In genomic region chrX:154398668-154399526, GRCh38 we compare ENCODE assay signal across 8 cellular contexts. TPM values are rescaled to one million over a fixed set of nuclear protein-coding genes. Genes with fewer than 3 reads are reported as not detected.
DNase-seq lines count a peak whose midpoint lies in the region; ATAC-seq, FAIRE-seq and TF ChIP-seq lines count a peak whose summit lies in the region.

No MANE protein-coding gene starts in this region.

- FAIRE-seq in keratinocyte (lab: Jason Lieb, UNC) = no peak

- peaks cover 13% of the 10 kb centered on the region for H3K79me2 ChIP-seq in keratinocyte (ENCODE audit: control insufficient read depth, insufficient read depth, low read length)

- H4K20me1 ChIP-seq in keratinocyte (ENCODE audit: control insufficient read depth, extremely low read depth, insufficient read depth, low read length) = no peaks in the 10 kb centered on the region

- H3K36me3 ChIP-seq in keratinocyte (ENCODE audit: control insufficient read depth in 2 of 2, extremely low read depth in 1 of 2, insufficient read depth in 2 of 2, low read length in 2 of 2) = peaks cover 4 to 18% of the 10 kb centered on the region in 2 experiments

- peak; percentile 77 for DNase-seq in Caki2 (ENCODE audit: low read depth)
- peak; percentile 66 for DNase-seq in NCI-H2171 treated with DMSO at 0.1 percent for 48 hours (lab: John Stamatoyannopoulos, UW)
- peak; percentile 75 for DNase-seq in central memory CD4-positive, alpha-beta T cell
- DNase-seq in keratinocyte (ENCODE audit: low read depth, low spot score) = no peak
- DNase-seq in stimulated activated CD4-positive, alpha-beta T cell treated with anti-CD3 and anti-CD28 coated beads, Interleukin-12 subunit alpha, Interleukin-12 subunit beta, amount 100 ng/mL, for 24 hours (ENCODE audit: low read depth in 2 of 2) = peak; percentile 50 to 65

- peak in 2 of 3 experiments; percentile 66 to 67 for TF ChIP-seq CTCF in keratinocyte (optimal IDR thresholded peaks at IDR 0.05 in 1 of 3, IDR thresholded peaks at IDR 0.05 in 1 of 3, conservative IDR thresholded peaks at IDR 0.05 in 1 of 3; ENCODE audit: extremely low read depth in 1 of 3, insufficient read depth in 2 of 3, low read length in 3 of 3)

- no peaks in the 10 kb centered on the region for H3K9me3 ChIP-seq in keratinocyte (ENCODE audit: control insufficient read depth, low read depth, low read length)

- peak overlapping the region; percentile 92 for H3K27ac ChIP-seq in keratinocyte (ENCODE audit: control insufficient read depth, insufficient read depth, low read length)

- dilution Hi-C loops in keratinocyte (cut with MboI; ENCODE audit: extremely low pct_ligation_motif_present, low sequenced_read_pairs) = no loop called here

- H3K9ac ChIP-seq in keratinocyte (ENCODE audit: control insufficient read depth, extremely low read depth, insufficient read depth, low read length) = peak overlapping the region; percentile 98

- peak overlapping the region; percentile 83 for H3K4me2 ChIP-seq in keratinocyte (ENCODE audit: control insufficient read depth, extremely low read depth, insufficient read depth, low read depth, low read length)

- no peaks in the 10 kb centered on the region for H3K9me1 ChIP-seq in keratinocyte (ENCODE audit: control insufficient read depth, extremely low read depth, insufficient read depth, low read length)

- no peaks in the 10 kb centered on the region for H3K27me3 ChIP-seq in keratinocyte (ENCODE audit: control insufficient read depth, extremely low read depth, insufficient read depth, low read length)

- ATAC-seq in HG02588 (IDR thresholded peaks at IDR 0.05; ENCODE audit: unreplicated experiment) (peak; percentile 26), HG02885 (IDR thresholded peaks at IDR 0.05; ENCODE audit: poor library complexity, unreplicated experiment) (no peak)
- ATAC-seq in activated CD4-positive, CD25-positive, alpha-beta regulatory T cell treated with anti-CD3 and anti-CD28 coated beads, Interleukin-2, amount 50 U/mL, for 24 hours = peak; percentile 18 to 26

- peaks cover 2% of the 10 kb centered on the region for H3K4me1 ChIP-seq in keratinocyte (ENCODE audit: control insufficient read depth, extremely low read depth, insufficient read depth, low read length)

- H3K4me3 ChIP-seq in keratinocyte (ENCODE audit: control insufficient read depth in 2 of 3, extremely low read depth in 1 of 3, insufficient read depth in 2 of 3, low read depth in 1 of 3, low read length in 3 of 3) = peak overlapping the region; percentile 60 to 80 (median 65)

- in situ Hi-C loops in Caki2 (cut with HindIII; ENCODE audit: low pct_unique_long_range_greater_than_20kb, low sequenced_read_pairs) = no loop called here

- H2AFZ ChIP-seq in keratinocyte (ENCODE audit: control insufficient read depth, low read length) = no peak overlapping the region

RNA-seq across cellular contexts. Expression of gene RPL10, which starts 0.7 kb away (rescaled TPM):
- total RNA-seq in Caki2 (2014; rRNA removed; shearing (Covaris generic); ENCODE audit: low replicate concordance) = 2,876 and 3,155 TPM in 2 replicates
- polyA plus RNA-seq in keratinocyte = 2,926 to 3,552 TPM (median 3,414 TPM) in 3 replicates
- 352 TPM for polyA plus RNA-seq in keratinocyte (2011; ENCODE audit: low read depth)
- 2,144 and 3,499 TPM in 2 replicates for polyA plus RNA-seq in keratinocyte (2011; cell fraction: cytosol; rRNA removed)
- 867 and 1,022 TPM in 2 replicates for polyA plus RNA-seq in keratinocyte (2011; cell fraction: nucleus; rRNA removed)
- 3,096 and 4,173 TPM in 2 replicates for polyA plus RNA-seq in keratinocyte (2012; ENCODE audit: low replicate concordance)
- 1,111 to 1,756 TPM (median 1,179 TPM) in 3 replicates for polyA minus RNA-seq in keratinocyte
- polyA minus RNA-seq in keratinocyte (2011; cell fraction: cytosol; rRNA and poly(A)+ RNA removed) = 1,700 TPM
- 302 and 306 TPM in 2 replicates for polyA minus RNA-seq in keratinocyte (2011; cell fraction: nucleus; rRNA and poly(A)+ RNA removed)

RNA-seq across cellular contexts. Expression of gene DNASE1L1, which starts 10.2 kb away (rescaled TPM):
- 40.3 and 46.1 TPM in 2 replicates for total RNA-seq in Caki2 (2014; rRNA removed; shearing (Covaris generic); ENCODE audit: low replicate concordance)
- 16.7 to 37.6 TPM (median 17.1 TPM) in 3 replicates for polyA plus RNA-seq in keratinocyte
- 3.3 TPM for polyA plus RNA-seq in keratinocyte (2011; ENCODE audit: low read depth)
- 17.5 and 29.0 TPM in 2 replicates for polyA plus RNA-seq in keratinocyte (2011; cell fraction: cytosol; rRNA removed)
- polyA plus RNA-seq in keratinocyte (2011; cell fraction: nucleus; rRNA removed) = 26.2 and 31.3 TPM in 2 replicates
- polyA plus RNA-seq in keratinocyte (2012; ENCODE audit: low replicate concordance) = 16.0 and 24.6 TPM in 2 replicates
- polyA minus RNA-seq in keratinocyte = 19.7 to 50.7 TPM (median 32.4 TPM) in 3 replicates
- 21.1 TPM for polyA minus RNA-seq in keratinocyte (2011; cell fraction: cytosol; rRNA and poly(A)+ RNA removed)
- 15.4 and 18.8 TPM in 2 replicates for polyA minus RNA-seq in keratinocyte (2011; cell fraction: nucleus; rRNA and poly(A)+ RNA removed)

RNA-seq across cellular contexts. Expression of gene TAFAZZIN, which starts 12.4 kb away (rescaled TPM):
- 38.4 and 68.0 TPM in 2 replicates for total RNA-seq in Caki2 (2014; rRNA removed; shearing (Covaris generic); ENCODE audit: low replicate concordance)
- 16.3 to 20.6 TPM (median 19.9 TPM) in 3 replicates for polyA plus RNA-seq in keratinocyte
- 15.0 TPM for polyA plus RNA-seq in keratinocyte (2011; ENCODE audit: low read depth)
- 8.1 and 12.4 TPM in 2 replicates for polyA plus RNA-seq in keratinocyte (2011; cell fraction: cytosol; rRNA removed)
- polyA plus RNA-seq in keratinocyte (2011; cell fraction: nucleus; rRNA removed) = 75.8 and 107 TPM in 2 replicates
- polyA plus RNA-seq in keratinocyte (2012; ENCODE audit: low replicate concordance) = 17.7 and 25.9 TPM in 2 replicates
- 13.2 to 20.5 TPM (median 19.7 TPM) in 3 replicates for polyA minus RNA-seq in keratinocyte
- polyA minus RNA-seq in keratinocyte (2011; cell fraction: cytosol; rRNA and poly(A)+ RNA removed) = 15.3 TPM
- polyA minus RNA-seq in keratinocyte (2011; cell fraction: nucleus; rRNA and poly(A)+ RNA removed) = 21.4 and 26.4 TPM in 2 replicates

RNA-seq across cellular contexts. Expression of gene EMD, which starts 19.8 kb away (rescaled TPM):
- 32.0 and 48.7 TPM in 2 replicates for total RNA-seq in Caki2 (2014; rRNA removed; shearing (Covaris generic); ENCODE audit: low replicate concordance)
- polyA plus RNA-seq in keratinocyte = 32.7 to 65.5 TPM (median 36.9 TPM) in 3 replicates
- polyA plus RNA-seq in keratinocyte (2011; ENCODE audit: low read depth) = 79.2 TPM
- 47.2 and 58.9 TPM in 2 replicates for polyA plus RNA-seq in keratinocyte (2011; cell fraction: cytosol; rRNA removed)
- polyA plus RNA-seq in keratinocyte (2011; cell fraction: nucleus; rRNA removed) = 33.4 and 47.2 TPM in 2 replicates
- 56.8 and 66.0 TPM in 2 replicates for polyA plus RNA-seq in keratinocyte (2012; ENCODE audit: low replicate concordance)
- polyA minus RNA-seq in keratinocyte = 34.3 to 75.7 TPM (median 42.5 TPM) in 3 replicates
- polyA minus RNA-seq in keratinocyte (2011; cell fraction: cytosol; rRNA and poly(A)+ RNA removed) = 49.1 TPM
- polyA minus RNA-seq in keratinocyte (2011; cell fraction: nucleus; rRNA and poly(A)+ RNA removed) = 7.7 and 12.9 TPM in 2 replicates

RNA-seq across cellular contexts. Expression of gene FLNA, which starts 24.5 kb away (rescaled TPM):
- 1,120 and 1,164 TPM in 2 replicates for total RNA-seq in Caki2 (2014; rRNA removed; shearing (Covaris generic); ENCODE audit: low replicate concordance)
- polyA plus RNA-seq in keratinocyte = 245 to 536 TPM (median 343 TPM) in 3 replicates
- polyA plus RNA-seq in keratinocyte (2011; ENCODE audit: low read depth) = 485 TPM
- polyA plus RNA-seq in keratinocyte (2011; cell fraction: cytosol; rRNA removed) = 280 and 468 TPM in 2 replicates
- 1,141 and 1,630 TPM in 2 replicates for polyA plus RNA-seq in keratinocyte (2011; cell fraction: nucleus; rRNA removed)
- 394 and 1,275 TPM in 2 replicates for polyA plus RNA-seq in keratinocyte (2012; ENCODE audit: low replicate concordance)
- polyA minus RNA-seq in keratinocyte = 1,978 to 4,803 TPM (median 1,982 TPM) in 3 replicates
- 2,589 TPM for polyA minus RNA-seq in keratinocyte (2011; cell fraction: cytosol; rRNA and poly(A)+ RNA removed)
- polyA minus RNA-seq in keratinocyte (2011; cell fraction: nucleus; rRNA and poly(A)+ RNA removed) = 2,257 and 2,338 TPM in 2 replicates
